Comparison of ENCODE assay signal across 8 cellular contexts in genomic region chr1:26417111-26417510, GRCh38. TPM values are rescaled to one million over a fixed set of nuclear protein-coding genes. Genes with fewer than 3 reads are reported as not detected.
DNase-seq lines count a peak whose midpoint lies in the region; ATAC-seq and TF ChIP-seq lines count a peak whose summit lies in the region.

No MANE protein-coding gene starts in this region.

- no peaks in the 10 kb centered on the region for H3K9me3 Mint-ChIP-seq in activated T-cell treated with anti-CD3 and anti-CD28 coated beads, Interleukin-2, amount 50 U/mL, for 72 hours
- no peaks in the 10 kb centered on the region for H3K9me3 Mint-ChIP-seq in nephron

- no peak overlapping the region for H3K27ac Mint-ChIP-seq in activated T-cell treated with anti-CD3 and anti-CD28 coated beads, Interleukin-2, amount 50 U/mL, for 72 hours
- no peak overlapping the region for H3K27ac Mint-ChIP-seq in nephron

- TF ChIP-seq CTCF in fibroblast of mammary gland (conservative IDR thresholded peaks at IDR 0.05; ENCODE audit: control insufficient read depth, insufficient read depth, low read depth, low read length) (peak; percentile 90), nephron (IDR thresholded peaks at IDR 0.05; ENCODE audit: unreplicated experiment in 3 of 3) (peak; percentile 74 to 86 (median 78))

- H3K27me3 Mint-ChIP-seq in activated T-cell treated with anti-CD3 and anti-CD28 coated beads, Interleukin-2, amount 50 U/mL, for 72 hours (ENCODE audit: low read depth) = peaks cover 40% of the 10 kb centered on the region
- H3K27me3 Mint-ChIP-seq in nephron (ENCODE audit: low read depth) = peaks cover 54% of the 10 kb centered on the region

- no peak overlapping the region for H3K4me3 ChIP-seq in fibroblast of mammary gland (ENCODE audit: control insufficient read depth, low read depth, low read length)

- H3K36me3 Mint-ChIP-seq in activated T-cell treated with anti-CD3 and anti-CD28 coated beads, Interleukin-2, amount 50 U/mL, for 72 hours (ENCODE audit: insufficient read depth in 2 of 2) = no peaks in the 10 kb centered on the region
- H3K36me3 Mint-ChIP-seq in nephron (ENCODE audit: low read depth) = no peaks in the 10 kb centered on the region

- H3K4me3 Mint-ChIP-seq in activated T-cell treated with anti-CD3 and anti-CD28 coated beads, Interleukin-2, amount 50 U/mL, for 72 hours = no peak overlapping the region
- H3K4me3 Mint-ChIP-seq in nephron = no peak overlapping the region

- peak; percentile 59 for DNase-seq in GDM1 (lab: John Stamatoyannopoulos, UW)
- DNase-seq in Kasumi-1 (lab: John Stamatoyannopoulos, UW) = peak; percentile 63 to 74
- peak; percentile 62 for DNase-seq in RKO (ENCODE audit: low spot score)
- DNase-seq in activated T-cell treated with anti-CD3 and anti-CD28 coated beads, Interleukin-2, amount 50 U/mL, for 72 hours = peak; percentile 86
- DNase-seq in fibroblast of mammary gland (ENCODE audit: low read depth) = peak; percentile 68
- DNase-seq in stimulated activated naive CD8-positive, alpha-beta T cell treated with anti-CD3 and anti-CD28 coated beads, Interleukin-15, Interleukin-2, amounts not matched to agents 100 U/mL and 50 U/mL, for 24 hours = peak; percentile 90

- H3K4me1 Mint-ChIP-seq in activated T-cell treated with anti-CD3 and anti-CD28 coated beads, Interleukin-2, amount 50 U/mL, for 72 hours (ENCODE audit: low read depth) = no peaks in the 10 kb centered on the region
- no peaks in the 10 kb centered on the region for H3K4me1 Mint-ChIP-seq in nephron

- peak; percentile 99 for ATAC-seq in activated T-cell treated with anti-CD3 and anti-CD28 coated beads, Interleukin-2, amount 50 U/mL, for 72 hours (replicated peaks in 1 of 2)
- ATAC-seq in stimulated activated naive CD8-positive, alpha-beta T cell treated with anti-CD3 and anti-CD28 coated beads, Interleukin-15, Interleukin-2, amounts not matched to agents 100 U/mL and 50 U/mL, for 24 hours = peak; percentile 99
- ATAC-seq in GM21447 (IDR thresholded peaks at IDR 0.05; ENCODE audit: unreplicated experiment) = no peak

RNA-seq across cellular contexts. Expression of gene LIN28A, which starts 6.5 kb away (rescaled TPM):
- not detected for total RNA-seq in activated T-cell treated with anti-CD3 and anti-CD28 coated beads, Interleukin-2, amount 50 U/mL, for 72 hours

RNA-seq across cellular contexts. Expression of gene DHDDS, which starts 15.0 kb away (rescaled TPM):
- total RNA-seq in activated T-cell treated with anti-CD3 and anti-CD28 coated beads, Interleukin-2, amount 50 U/mL, for 72 hours = 10 to 100 TPM; 39.5 to 43.6 TPM

RNA-seq across cellular contexts. Expression of gene ZNF683, which starts 44.6 kb away (rescaled TPM):
- under 1 TPM in 1 of 2 donors, not detected in 1; 0.25 TPM for total RNA-seq in activated T-cell treated with anti-CD3 and anti-CD28 coated beads, Interleukin-2, amount 50 U/mL, for 72 hours

RNA-seq across cellular contexts. Expression of gene HMGN2, which starts 55.1 kb away (rescaled TPM):
- total RNA-seq in activated T-cell treated with anti-CD3 and anti-CD28 coated beads, Interleukin-2, amount 50 U/mL, for 72 hours = 100 to 1,000 TPM; 434 to 439 TPM
